ENCODE assay signal across 16 cellular contexts in genomic region chr1:24257373-24257772, GRCh38.
DNase-seq lines count a peak whose midpoint lies in the region; ATAC-seq, FAIRE-seq and TF ChIP-seq lines count a peak whose summit lies in the region.
"Had no signal": no experiment of that assay in that cellular context is flagged by ENCODE, and none has a peak within 500 bp of the region (broad histone marks: within the 10 kb centered on the region; RNA-seq: fewer than 3 reads in every experiment).

No MANE protein-coding gene starts in this region.

- H3K36me3 Mint-ChIP-seq in activated CD8-positive, alpha-beta memory T cell treated with anti-CD3 and anti-CD28 coated beads, Interleukin-2, amount 10 ng/mL, durations not matched to agents 7 days and 5 days = peaks cover under 1% of the 10 kb centered on the region
- H3K36me3 Mint-ChIP-seq: CD4-positive, CD25-positive, alpha-beta regulatory T cell had no signal

- H3K36me3 ChIP-seq in pancreas (no peaks in the 10 kb centered on the region), A673 (ENCODE audit: insufficient read depth, low read length, poor library complexity, severe bottlenecking) (no peaks in the 10 kb centered on the region)
- H3K36me3 ChIP-seq: BLaER1 treated with 17β-estradiol and CSF1 and Interleukin-3, amounts not matched to agents 10 nM and 100 nM had no signal

- H3K27ac ChIP-seq in pancreas = no peak overlapping the region
- no peak overlapping the region for H3K27ac ChIP-seq in A673 (ENCODE audit: low read depth, low read length, poor library complexity, severe bottlenecking)
- H3K27ac ChIP-seq: 22Rv1; BLaER1 treated with 17β-estradiol and CSF1 and Interleukin-3, amounts not matched to agents 10 nM and 100 nM had no signal

- intact Hi-C loops in pancreas (cut with DNase I) (no loop called here), A673 (cut with micrococcal nuclease; ENCODE audit: unreplicated experiment) (no loop called here)

- POLR2A ChIA-PET in A673 (lab: Charles Lee; ENCODE audit: low non-redundant PET) = no interaction called here

- WGBS in pancreas, 2 donors = 24 to 43% methylated on average over 2 of the region's 2 CpGs

- H3K27me3 ChIP-seq in pancreas (no peaks in the 10 kb centered on the region), A673 (replicated peaks; ENCODE audit: insufficient read depth, low read depth, low read length, poor library complexity) (no peaks in the 10 kb centered on the region)
- H3K27me3 ChIP-seq: BLaER1 treated with 17β-estradiol and CSF1 and Interleukin-3, amounts not matched to agents 10 nM and 100 nM had no signal

- H3K27me3 Mint-ChIP-seq in activated CD8-positive, alpha-beta memory T cell treated with anti-CD3 and anti-CD28 coated beads, Interleukin-2, amount 10 ng/mL, durations not matched to agents 7 days and 5 days = peaks cover 29% of the 10 kb centered on the region
- H3K27me3 Mint-ChIP-seq: IgD-negative memory B cell had no signal

- no peak for FAIRE-seq in pancreas (lab: Jason Lieb, UNC)
- FAIRE-seq: GM18507 had no signal

- H3K4me3 ChIP-seq in epithelial cell of proximal tubule (ENCODE audit: low read depth, low read length) (no peak overlapping the region), pancreas (no peak overlapping the region), A673 (ENCODE audit: low read depth, low read length, poor library complexity, severe bottlenecking) (no peak overlapping the region)
- H3K4me3 ChIP-seq: BLaER1 treated with 17β-estradiol and CSF1 and Interleukin-3, amounts not matched to agents 10 nM and 100 nM; GM23338 had no signal

- H3K4me1 ChIP-seq in pancreas (no peaks in the 10 kb centered on the region), A673 (ENCODE audit: insufficient read depth, low read length, poor library complexity, severe bottlenecking) (no peaks in the 10 kb centered on the region)

- TF ChIP-seq CTCF in epithelial cell of proximal tubule (conservative IDR thresholded peaks at IDR 0.05; ENCODE audit: low read depth, low read length) = no peak
- TF ChIP-seq CTCF in pancreas (IDR thresholded peaks at IDR 0.05) = no peak
- TF ChIP-seq CTCF in A673 (conservative IDR thresholded peaks at IDR 0.05; ENCODE audit: low read depth, low read length) = no peak

- BruUV-seq in A673 (replicated peaks; lab: Mats Ljungman, UMichigan) = no TSS peak

- H3K4me1 Mint-ChIP-seq in activated CD8-positive, alpha-beta memory T cell treated with anti-CD3 and anti-CD28 coated beads, Interleukin-2, amount 10 ng/mL, durations not matched to agents 7 days and 5 days = peaks cover 14% of the 10 kb centered on the region
- H3K4me1 Mint-ChIP-seq: GM23338 had no signal

- H3K4me3 Mint-ChIP-seq in activated CD8-positive, alpha-beta memory T cell treated with anti-CD3 and anti-CD28 coated beads, Interleukin-2, amount 10 ng/mL, durations not matched to agents 7 days and 5 days = no peak overlapping the region
- H3K4me3 Mint-ChIP-seq: CD4-positive, CD25-positive, alpha-beta regulatory T cell; GM23338; IgD-negative memory B cell had no signal

- H3K27ac Mint-ChIP-seq in activated CD8-positive, alpha-beta memory T cell treated with anti-CD3 and anti-CD28 coated beads, Interleukin-2, amount 10 ng/mL, durations not matched to agents 7 days and 5 days = no peak overlapping the region
- H3K27ac Mint-ChIP-seq: CD4-positive, CD25-positive, alpha-beta regulatory T cell; GM23338; IgD-negative memory B cell had no signal

- no peaks in the 10 kb centered on the region for H3K9me3 ChIP-seq in pancreas
- H3K9me3 ChIP-seq in A673 (ENCODE audit: low read depth, low read length, poor library complexity, severe bottlenecking) = no peaks in the 10 kb centered on the region

- DNase-seq in activated CD8-positive, alpha-beta memory T cell treated with anti-CD3 and anti-CD28 coated beads, Interleukin-2, amount 10 ng/mL, durations not matched to agents 7 days and 5 days = peak; percentile 12
- DNase-seq in activated CD8-positive, alpha-beta memory T cell treated with anti-CD3 and anti-CD28 coated beads, Interleukin-2, amount 50 U/mL, for 4 hours = no peak
- peak; percentile 87 for DNase-seq in epithelial cell of proximal tubule (ENCODE audit: low read depth)
- no peak for DNase-seq in pancreas
- DNase-seq in A673 (ENCODE audit: low spot score) = no peak
- DNase-seq in NCI-H1436 (lab: John Stamatoyannopoulos, UW) = no peak
- DNase-seq in OCI-M1 (lab: John Stamatoyannopoulos, UW) = no peak
- DNase-seq: Calu3; CD4-positive, CD25-positive, alpha-beta regulatory T cell; DMS 273 treated with DMSO at 0.1 percent for 48 hours; H7 had no signal

- CTCF ChIA-PET in activated CD8-positive, alpha-beta memory T cell treated with anti-CD3 and anti-CD28 coated beads, Interleukin-2, amount 10 ng/mL, durations not matched to agents 7 days and 5 days (lab: Charles Lee) = no interaction called here
- CTCF ChIA-PET in A673 (lab: Charles Lee) = no interaction called here

- ATAC-seq in activated CD8-positive, alpha-beta memory T cell treated with anti-CD3 and anti-CD28 coated beads, Interleukin-2, amount 10 ng/mL, durations not matched to agents 7 days and 5 days = no peak
- peak in 3 of 4 donors; percentile 50 to 70 (median 70) for ATAC-seq in pancreas
- ATAC-seq: GM23338 had no signal

- H3K9me3 Mint-ChIP-seq in activated CD8-positive, alpha-beta memory T cell treated with anti-CD3 and anti-CD28 coated beads, Interleukin-2, amount 10 ng/mL, durations not matched to agents 7 days and 5 days (ENCODE audit: low read depth) = peaks cover under 1% of the 10 kb centered on the region
- H3K9me3 Mint-ChIP-seq: GM23338 had no signal

Comparison
In these comparisons a context has a peak if more than half of its experiments do, and no peak if none do; other contexts are left out.
1. DNase-seq: peak in activated CD8-positive, alpha-beta memory T cell treated with anti-CD3 and anti-CD28 coated beads, Interleukin-2, amount 10 ng/mL, durations not matched to agents 7 days and 5 days (single experiment) and epithelial cell of proximal tubule (single experiment); none in activated CD8-positive, alpha-beta memory T cell treated with anti-CD3 and anti-CD28 coated beads, Interleukin-2, amount 50 U/mL, for 4 hours (single experiment), pancreas (0 of 6), A673 (single experiment), NCI-H1436 (single experiment) and OCI-M1 (single experiment).